ENCODE assay signal across 24 cellular contexts in genomic region chr21:44790401-44790800, GRCh38.
"Had no signal": no experiment of that assay in that cellular context is flagged by ENCODE, and none has a peak within 500 bp of the region (broad histone marks: within the 10 kb centered on the region; RNA-seq: fewer than 3 reads in every experiment).

No MANE protein-coding gene starts in this region.

- H3K36me3 ChIP-seq: cardiac muscle cell, prostate gland, tibial nerve had no signal

- H3K9me3 Mint-ChIP-seq: immature natural killer cell; mesothelial cell of epicardium; natural killer cell treated with Interleukin-12 subunit alpha and Interleukin-12 subunit beta and Interleukin-15 and Interleukin-18, amount 100 ng/mL, for 72 hours; T-cell; T-helper 2 cell treated with Interferon-gamma antibody and Interleukin-4, amounts not matched to agents 5 μg/mL and 100 μg/mL, for 36 hours had no signal

- H3K4me2 ChIP-seq: hepatocyte had no signal

- H3K4me1 ChIP-seq: prostate gland had no signal

- H3K27ac Mint-ChIP-seq: mesothelial cell of epicardium; natural killer cell treated with Interleukin-12 subunit alpha and Interleukin-12 subunit beta and Interleukin-15 and Interleukin-18, amount 100 ng/mL, for 72 hours; T-cell; T-helper 2 cell treated with Interferon-gamma antibody and Interleukin-4, amounts not matched to agents 5 μg/mL and 100 μg/mL, for 36 hours had no signal

- H3K27me3 ChIP-seq: cardiac muscle cell, foreskin keratinocyte, hepatocyte, left lung, tibial nerve had no signal

- H3K4me3 ChIP-seq: cardiac muscle cell, hepatocyte, left lung, lung, prostate gland, tibial nerve had no signal

- H3K9me3 ChIP-seq: left lung, prostate gland, tibial nerve had no signal

- ATAC-seq: foreskin keratinocyte; left lung; natural killer cell treated with Interleukin-12 subunit alpha and Interleukin-12 subunit beta and Interleukin-15 and Interleukin-18, amount 100 ng/mL, for 72 hours; stimulated activated naive CD8-positive, alpha-beta T cell treated with anti-CD3 and anti-CD28 coated beads, Interleukin-15, Interleukin-2, amounts not matched to agents 100 U/mL and 50 U/mL, for 24 hours; T-cell had no signal

- H3K27ac ChIP-seq: cardiac muscle cell, foreskin keratinocyte, hepatocyte, left lung, prostate gland, tibial nerve, VCaP had no signal

- DNase-seq: activated CD4-positive, alpha-beta T cell treated with anti-CD3 and anti-CD28 coated beads for 1 hour; activated CD4-positive, alpha-beta T cell treated with anti-CD3 and anti-CD28 coated beads, Interleukin-2, amount 50 U/mL, for 1 hour; activated CD8-positive, alpha-beta memory T cell treated with anti-CD3 and anti-CD28 coated beads for 24 hours; activated CD8-positive, alpha-beta memory T cell treated with anti-CD3 and anti-CD28 coated beads, Interleukin-2, amount 50 U/mL, for 4 hours; activated naive CD4-positive, alpha-beta T cell treated with Interleukin-2 at 50 U/mL for 16 hours; activated T-cell treated with anti-CD3 and anti-CD28 coated beads, Interleukin-2, amount 50 U/mL, for 48 hours; erythroblast; immature natural killer cell; kidney glomerular epithelial cell; left lung; stimulated activated CD4-positive, alpha-beta T cell treated with anti-CD3 and anti-CD28 coated beads, Interleukin-2, amount 100 ng/mL, for 48 hours; stimulated activated CD8-positive, alpha-beta memory T cell treated with anti-CD3 and anti-CD28 coated beads, Interleukin-4, amount 100 ng/mL, for 48 hours; stimulated activated naive CD8-positive, alpha-beta T cell treated with anti-CD3 and anti-CD28 coated beads, Interleukin-15, Interleukin-2, amounts not matched to agents 100 U/mL and 50 U/mL, for 24 hours; T-cell had no signal

- H3K27me3 Mint-ChIP-seq: natural killer cell treated with Interleukin-12 subunit alpha and Interleukin-12 subunit beta and Interleukin-15 and Interleukin-18, amount 100 ng/mL, for 72 hours; T-cell had no signal

- H3K4me3 Mint-ChIP-seq: immature natural killer cell; mesothelial cell of epicardium; natural killer cell treated with Interleukin-12 subunit alpha and Interleukin-12 subunit beta and Interleukin-15 and Interleukin-18, amount 100 ng/mL, for 72 hours; T-cell; T-helper 2 cell treated with Interferon-gamma antibody and Interleukin-4, amounts not matched to agents 5 μg/mL and 100 μg/mL, for 36 hours had no signal

- H2AFZ ChIP-seq: hepatocyte had no signal
